ENCODE assay signal across 8 cellular contexts in genomic region chr6:152170702-152171667, GRCh38.
A peak's percentile ranks its signal among the peaks of the same experiment; 100 is the strongest.
DNase-seq lines count a peak whose midpoint lies in the region; ATAC-seq and TF ChIP-seq lines count a peak whose summit lies in the region.

No MANE protein-coding gene starts in this region.

- no peaks in the 10 kb centered on the region for H3K9me3 Mint-ChIP-seq in Caco-2 (ENCODE audit: unreplicated experiment)

- H3K27ac Mint-ChIP-seq in Caco-2 (ENCODE audit: unreplicated experiment): no peak overlapping the region

- H2AK5ac ChIP-seq in neuronal stem cell (ENCODE audit: low read depth, low read length): no peak overlapping the region

- H3K4me3 Mint-ChIP-seq in Caco-2 (ENCODE audit: unreplicated experiment): no peak overlapping the region

- WGBS in neuronal stem cell (ENCODE audit: extremely low coverage in 2 of 2, insufficient read length in 2 of 2, insufficient replicate concordance in 1 of 2), 2 donors: no CpG with 5 or more reads among the region's 13 CpGs
- 88 to 92% methylated on average over 13 of the region's 13 CpGs for WGBS in tibial nerve, 2 donors

- ATAC-seq in HG03432 (IDR thresholded peaks at IDR 0.05; ENCODE audit: unreplicated experiment): peak; percentile 98

- H3K9me3 ChIP-seq in neuronal stem cell (replicated peaks in 1 of 2; ENCODE audit: control insufficient read depth in 2 of 2, insufficient read depth in 1 of 2, low read depth in 1 of 2, low read length in 2 of 2): peaks cover 0 to 5% of the 10 kb centered on the region in 2 donors
- no peaks in the 10 kb centered on the region for H3K9me3 ChIP-seq in Caco-2
- no peaks in the 10 kb centered on the region for H3K9me3 ChIP-seq in tibial nerve

- H3K27ac ChIP-seq in neuronal stem cell (replicated peaks; ENCODE audit: low read length) (no peak overlapping the region), tibial nerve (no peak overlapping the region)

- TF ChIP-seq EP300 in tibial nerve (IDR thresholded peaks at IDR 0.05): no peak

- H3K4me1 Mint-ChIP-seq in Caco-2 (ENCODE audit: low read depth, unreplicated experiment): peaks cover 9% of the 10 kb centered on the region

- no peak overlapping the region for H3K14ac ChIP-seq in neuronal stem cell (ENCODE audit: low read length)

- no peak overlapping the region for H2BK120ac ChIP-seq in neuronal stem cell (ENCODE audit: low read depth, low read length)

- H2BK15ac ChIP-seq in neuronal stem cell (ENCODE audit: low read length): no peak overlapping the region

- H3K27me3 ChIP-seq in neuronal stem cell (ENCODE audit: control insufficient read depth in 3 of 3, insufficient read depth in 3 of 3, low read depth in 1 of 3, low read length in 3 of 3) (no peaks in the 10 kb centered on the region), Caco-2 (replicated peaks; ENCODE audit: control insufficient read depth, insufficient read depth, low read length) (no peaks in the 10 kb centered on the region), tibial nerve (no peaks in the 10 kb centered on the region)

- no TSS peak for BruUV-seq in Caco-2 (replicated peaks; lab: Mats Ljungman, UMichigan)

- H3K4me3 ChIP-seq in neuronal stem cell (ENCODE audit: low read length in 2 of 2) (no peak overlapping the region), Caco-2 (ENCODE audit: low read depth, low read length) (no peak overlapping the region), tibial nerve (no peak overlapping the region)

- H3K4ac ChIP-seq in neuronal stem cell (ENCODE audit: low read length): no peak overlapping the region

- POLR2A ChIA-PET in Caco-2 (lab: Charles Lee): no interaction called here

- CTCF ChIA-PET in Caco-2 (lab: Charles Lee): no interaction called here

- H3K4me1 ChIP-seq in neuronal stem cell (ENCODE audit: control insufficient read depth in 2 of 2, insufficient read depth in 1 of 2, low read depth in 1 of 2, low read length in 2 of 2) (peaks cover 0 to 1% of the 10 kb centered on the region in 2 donors), Caco-2 (no peaks in the 10 kb centered on the region), tibial nerve (no peaks in the 10 kb centered on the region)

- TF ChIP-seq CTCF in Caco-2 (IDR thresholded peaks at IDR 0.05; ENCODE audit: insufficient read depth in 1 of 2, low read depth in 1 of 2, low read length in 1 of 2, severe bottlenecking in 1 of 2, unreplicated experiment in 1 of 2): no peak
- TF ChIP-seq CTCF in tibial nerve (IDR thresholded peaks at IDR 0.05): no peak

- H4K91ac ChIP-seq in neuronal stem cell (ENCODE audit: low read depth, low read length, poor library complexity): no peak overlapping the region

- H3K27me3 Mint-ChIP-seq in Caco-2 (ENCODE audit: insufficient read depth, unreplicated experiment): no peaks in the 10 kb centered on the region

- H3K23ac ChIP-seq in neuronal stem cell (ENCODE audit: low read depth, low read length, poor library complexity): no peak overlapping the region

- H2AFZ ChIP-seq in neuronal stem cell (ENCODE audit: low read length): peak overlapping the region; percentile 69

- TF ChIP-seq POLR2A in tibial nerve (IDR thresholded peaks at IDR 0.05): no peak

- no peaks in the 10 kb centered on the region for H3K79me1 ChIP-seq in neuronal stem cell (ENCODE audit: low read depth, low read length)

- intact Hi-C loops in Caco-2 (cut with micrococcal nuclease; ENCODE audit: unreplicated experiment): no loop called here

- no peaks in the 10 kb centered on the region for H3K36me3 Mint-ChIP-seq in Caco-2 (ENCODE audit: insufficient read depth, unreplicated experiment)

- H2BK12ac ChIP-seq in neuronal stem cell (ENCODE audit: low read length): no peak overlapping the region

- no peak overlapping the region for H3K18ac ChIP-seq in neuronal stem cell (ENCODE audit: low read length)

- no peaks in the 10 kb centered on the region for H3K36me3 ChIP-seq in neuronal stem cell (replicated peaks in 1 of 2; ENCODE audit: control insufficient read depth in 2 of 2, insufficient read depth in 2 of 2, low read length in 2 of 2)
- H3K36me3 ChIP-seq in Caco-2 (ENCODE audit: control insufficient read depth, insufficient read depth, low read length): no peaks in the 10 kb centered on the region
- H3K36me3 ChIP-seq in tibial nerve: peaks cover 0 to 50% (median 0%) of the 10 kb centered on the region in 3 donors

- no peak overlapping the region for H3K4me2 ChIP-seq in neuronal stem cell (ENCODE audit: insufficient read depth, low read length, poor library complexity, severe bottlenecking)

- H4K8ac ChIP-seq in neuronal stem cell (ENCODE audit: low read depth, low read length): no peak overlapping the region

- no peak overlapping the region for H2BK5ac ChIP-seq in neuronal stem cell (ENCODE audit: low read length)

- DNase-seq in activated naive CD4-positive, alpha-beta T cell treated with Interleukin-2 at 50 U/mL for 16 hours: peak; percentile 78
- DNase-seq in activated naive CD4-positive, alpha-beta T cell (lab: John Stamatoyannopoulos, UW): no peak
- DNase-seq in activated T-helper 9 cell treated with anti-CD3 and anti-CD28 coated beads, Interleukin-2, amount 50 U/mL, for 16 hours (ENCODE audit: low read depth): peak; percentile 48
- DNase-seq in neuronal stem cell (ENCODE audit: low spot score) (no peak), Caco-2 (no peak), hypothalamus (lab: John Stamatoyannopoulos, UW) (no peak), tibial nerve (ENCODE audit: low spot score in 2 of 2) (no peak)

- no peak overlapping the region for H3K9ac ChIP-seq in neuronal stem cell (ENCODE audit: low read depth, low read length, poor library complexity)

Comparison
In these comparisons a context has a peak if more than half of its experiments do, and no peak if none do; other contexts are left out.
1. DNase-seq: peak in activated naive CD4-positive, alpha-beta T cell treated with Interleukin-2 at 50 U/mL for 16 hours (single experiment) and activated T-helper 9 cell treated with anti-CD3 and anti-CD28 coated beads, Interleukin-2, amount 50 U/mL, for 16 hours (single experiment); none in activated naive CD4-positive, alpha-beta T cell (0 of 4), neuronal stem cell (single experiment), Caco-2 (0 of 2), hypothalamus (0 of 51) and tibial nerve (0 of 2).